8 cellular contexts compared by ENCODE assay signal in genomic region chr17:80261159-80261894, GRCh38. TPM values are rescaled to one million over a fixed set of nuclear protein-coding genes. Genes with fewer than 3 reads are reported as not detected.
DNase-seq lines count a peak whose midpoint lies in the region.

No MANE protein-coding gene starts in this region.

- H3K9me3 Mint-ChIP-seq in activated CD4-positive, alpha-beta T cell treated with anti-CD3 and anti-CD28 coated beads, Interleukin-2, amount 10 ng/mL, durations not matched to agents 7 days and 5 days, result no peaks in the 10 kb centered on the region

- DNase-seq in NCI-H1417 (lab: John Stamatoyannopoulos, UW), result peak; percentile 13 to 88 (median 75)
- DNase-seq in NCI-H1417 treated with DMSO at 0.1 percent for 48 hours (lab: John Stamatoyannopoulos, UW), result no peak
- DNase-seq in NCI-H226, result peak; percentile 6
- peak; percentile 85 for DNase-seq in activated CD4-positive, alpha-beta T cell treated with anti-CD3 and anti-CD28 coated beads, Interleukin-2, amount 10 ng/mL, durations not matched to agents 7 days and 5 days
- peak; percentile 47 for DNase-seq in effector CD8-positive, alpha-beta T cell (lab: John Stamatoyannopoulos, UW)
- peak; percentile 56 to 67 for DNase-seq in lung microvascular endothelial cell (ENCODE audit: low read depth in 2 of 2)
- peak; percentile 76 for DNase-seq in stimulated activated CD8-positive, alpha-beta memory T cell treated with anti-CD3 and anti-CD28 coated beads, Interleukin-4, amount 100 ng/mL, for 48 hours
- DNase-seq in NCI-H2107 (lab: John Stamatoyannopoulos, UW), result no peak

- no peaks in the 10 kb centered on the region for H3K27me3 Mint-ChIP-seq in activated CD4-positive, alpha-beta T cell treated with anti-CD3 and anti-CD28 coated beads, Interleukin-2, amount 10 ng/mL, durations not matched to agents 7 days and 5 days

- peaks cover 68% of the 10 kb centered on the region for H3K4me1 Mint-ChIP-seq in activated CD4-positive, alpha-beta T cell treated with anti-CD3 and anti-CD28 coated beads, Interleukin-2, amount 10 ng/mL, durations not matched to agents 7 days and 5 days

- POLR2A ChIA-PET in activated CD4-positive, alpha-beta T cell treated with anti-CD3 and anti-CD28 coated beads, Interleukin-2, amount 10 ng/mL, durations not matched to agents 7 days and 5 days (lab: Charles Lee), result interaction anchor here (1.3 kb wide), 1 partner anchor 116 kb away, joined by 3 read pairs; no protein-coding TSS in a partner anchor

- H3K27ac Mint-ChIP-seq in activated CD4-positive, alpha-beta T cell treated with anti-CD3 and anti-CD28 coated beads, Interleukin-2, amount 10 ng/mL, durations not matched to agents 7 days and 5 days, result peak overlapping the region; percentile 97

- peaks cover 32% of the 10 kb centered on the region for H3K36me3 Mint-ChIP-seq in activated CD4-positive, alpha-beta T cell treated with anti-CD3 and anti-CD28 coated beads, Interleukin-2, amount 10 ng/mL, durations not matched to agents 7 days and 5 days (ENCODE audit: low read depth)

- peak overlapping the region; percentile 94 for H3K4me3 Mint-ChIP-seq in activated CD4-positive, alpha-beta T cell treated with anti-CD3 and anti-CD28 coated beads, Interleukin-2, amount 10 ng/mL, durations not matched to agents 7 days and 5 days

- CTCF ChIA-PET in activated CD4-positive, alpha-beta T cell treated with anti-CD3 and anti-CD28 coated beads, Interleukin-2, amount 10 ng/mL, durations not matched to agents 7 days and 5 days (lab: Charles Lee), result interaction anchor here (0.6 kb wide), 1 partner anchor 95 kb away, joined by 3 read pairs; no protein-coding TSS in a partner anchor

RNA-seq across cellular contexts. Expression of gene RNF213, which starts 0.7 kb away (rescaled TPM):
- 100 to 1,000 TPM; 579 to 602 TPM for total RNA-seq in activated CD4-positive, alpha-beta T cell treated with anti-CD3 and anti-CD28 coated beads, Interleukin-2, amount 10 ng/mL, durations not matched to agents 7 days and 5 days
- total RNA-seq in lung microvascular endothelial cell, result 61.0 and 84.5 TPM in 2 replicates

RNA-seq across cellular contexts. Expression of gene SLC26A11, which starts 41.1 kb away (rescaled TPM):
- 1 to 10 TPM; 5.9 to 6.1 TPM for total RNA-seq in activated CD4-positive, alpha-beta T cell treated with anti-CD3 and anti-CD28 coated beads, Interleukin-2, amount 10 ng/mL, durations not matched to agents 7 days and 5 days
- 5.9 and 8.1 TPM in 2 replicates for total RNA-seq in lung microvascular endothelial cell

RNA-seq across cellular contexts. Expression of gene SGSH, which starts 41.2 kb away (rescaled TPM):
- 10 to 100 TPM; 31.5 to 34.3 TPM for total RNA-seq in activated CD4-positive, alpha-beta T cell treated with anti-CD3 and anti-CD28 coated beads, Interleukin-2, amount 10 ng/mL, durations not matched to agents 7 days and 5 days
- total RNA-seq in lung microvascular endothelial cell, result 8.5 and 9.2 TPM in 2 replicates

Comparison
In these comparisons a context has a peak if more than half of its experiments do, and no peak if none do; other contexts are left out.
1. DNase-seq: peak in NCI-H1417 (3 of 3), NCI-H226 (single experiment), activated CD4-positive, alpha-beta T cell treated with anti-CD3 and anti-CD28 coated beads, Interleukin-2, amount 10 ng/mL, durations not matched to agents 7 days and 5 days (single experiment), effector CD8-positive, alpha-beta T cell (single experiment), lung microvascular endothelial cell (2 of 2) and stimulated activated CD8-positive, alpha-beta memory T cell treated with anti-CD3 and anti-CD28 coated beads, Interleukin-4, amount 100 ng/mL, for 48 hours (single experiment); none in NCI-H1417 treated with DMSO at 0.1 percent for 48 hours (single experiment) and NCI-H2107 (single experiment).